ENCODE assay signal across 14 cellular contexts in the genomic region with DNA sequence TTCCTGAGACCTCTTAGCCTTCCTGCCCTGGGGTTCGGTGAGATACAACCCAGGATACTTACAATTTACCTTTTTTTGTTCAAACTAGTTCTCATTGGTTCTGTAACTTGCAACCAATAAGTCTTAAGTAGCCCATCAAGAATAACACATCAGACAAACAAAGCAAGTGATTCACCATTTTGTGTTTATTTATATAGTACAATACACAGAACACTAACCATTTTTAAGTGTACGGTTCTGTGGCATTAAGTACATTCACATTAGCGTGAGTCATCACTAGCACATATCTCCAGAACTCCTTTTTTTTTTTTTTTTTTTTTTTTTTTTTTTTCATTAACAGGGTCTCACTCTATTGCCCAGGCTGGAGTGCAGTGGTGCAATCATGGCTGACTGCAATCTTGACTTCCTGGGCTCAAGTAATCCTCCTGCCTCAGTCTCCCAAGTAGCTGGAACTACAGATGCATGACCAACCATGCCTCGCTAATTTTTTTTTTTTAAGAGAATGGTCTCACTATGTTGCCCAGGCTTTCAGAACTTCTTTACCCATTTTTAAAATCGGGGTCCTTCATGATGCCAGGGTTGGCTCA. TPM values are rescaled to one million over a fixed set of nuclear protein-coding genes. Genes with fewer than 3 reads are reported as not detected.
DNase-seq lines count a peak whose midpoint lies in the region; ATAC-seq, FAIRE-seq and TF ChIP-seq lines count a peak whose summit lies in the region.
"Had no signal": no experiment of that assay in that cellular context is flagged by ENCODE, and none has a peak within 500 bp of the region (broad histone marks: within the 10 kb centered on the region; RNA-seq: fewer than 3 reads in every experiment).

No MANE protein-coding gene starts in this region.

- POLR2A ChIA-PET in AG04449 (lab: Yijun Ruan, JAX) (no interaction called here), K562 (lab: Yijun Ruan, JAX) (interaction anchor here (1.0 to 1.7 kb wide), 2 partner anchors 8 to 11 kb away, joined by 3 to 5 read pairs; no protein-coding TSS in a partner anchor)

- no peak overlapping the region for H3K27ac ChIP-seq in K562 (ENCODE audit: extremely low read depth, low read depth, low read length)
- H3K27ac ChIP-seq: transverse colon had no signal

- H3K4me2 ChIP-seq in K562 (ENCODE audit: insufficient read depth, low read length): no peak overlapping the region

- H3K9me1 ChIP-seq in K562 (ENCODE audit: control insufficient read depth, insufficient read depth, low read length): no peaks in the 10 kb centered on the region

- no peak for TF ChIP-seq CTCF in AG04449 (IDR thresholded peaks at IDR 0.05; ENCODE audit: insufficient read depth, low read length, missing control alignments)
- TF ChIP-seq CTCF in K562 (IDR thresholded peaks at IDR 0.05 in 2 of 3, conservative IDR thresholded peaks at IDR 0.05 in 1 of 3; ENCODE audit: insufficient read depth in 2 of 3, low read depth in 1 of 3, low read length in 3 of 3): no peak

- CTCF ChIA-PET in AG04449 (lab: Yijun Ruan, JAX) (interaction anchor here (1.4 to 1.9 kb wide), 5 partner anchors 11 to 35 kb away, joined by 3 to 10 read pairs (median 4); no protein-coding TSS in a partner anchor), K562 (lab: Yijun Ruan, JAX; ENCODE audit: low intra/inter-chr PET ratio) (no interaction called here)

- no peaks in the 10 kb centered on the region for H3K79me2 ChIP-seq in K562 (ENCODE audit: control insufficient read depth, insufficient read depth, low read length)

- H3K4me3 ChIP-seq in AG04449 (ENCODE audit: low read depth, low read length) (no peak overlapping the region), K562 (no peak overlapping the region)
- H3K4me3 ChIP-seq: transverse colon had no signal

- H3K9me3 ChIP-seq in K562 (replicated peaks; ENCODE audit: control insufficient read depth, insufficient read depth, low read depth, low read length): peaks cover 4% of the 10 kb centered on the region
- H3K9me3 ChIP-seq: transverse colon had no signal

- no TSS peak for BruUV-seq in K562 (replicated peaks; lab: Mats Ljungman, UMichigan)

- no peaks in the 10 kb centered on the region for H4K20me1 ChIP-seq in K562 (replicated peaks; ENCODE audit: control insufficient read depth, insufficient read depth, low read length)

- no peak for ATAC-seq in K562
- no peak for ATAC-seq in HG03439 (IDR thresholded peaks at IDR 0.05; ENCODE audit: unreplicated experiment)

- no peak overlapping the region for H2AFZ ChIP-seq in K562 (ENCODE audit: low read depth, low read length)

- no peak for TF ChIP-seq EP300 in K562 (IDR thresholded peaks at IDR 0.05; ENCODE audit: low read length)

- no peak for TF ChIP-seq RAD21 in K562 (CRISPR knock-in tag; conservative IDR thresholded peaks at IDR 0.05 in 1 of 2, IDR thresholded peaks at IDR 0.05 in 1 of 2)

- H3K27me3 ChIP-seq in K562 (ENCODE audit: control insufficient read depth in 2 of 2, insufficient read depth in 2 of 2, low read length in 2 of 2): peaks cover 12 to 14% of the 10 kb centered on the region in 2 experiments; a peak in 4 of 5 replicates
- H3K27me3 ChIP-seq: transverse colon had no signal

- no peak overlapping the region for H3K9ac ChIP-seq in K562 (ENCODE audit: insufficient read depth in 1 of 2, low read depth in 2 of 2, low read length in 2 of 2)

- H3K4me1 ChIP-seq in K562 (replicated peaks in 1 of 2; ENCODE audit: control insufficient read depth in 2 of 2, insufficient read depth in 2 of 2, low read length in 2 of 2): 0 out of 5 replicates have a peak, but pooled peaks cover 0 to 6% of the 10 kb centered on the region in 2 experiments

- no peak for TF ChIP-seq POLR2A in K562 (conservative IDR thresholded peaks at IDR 0.05)

- DNase-seq in AG04449 (ENCODE audit: low read depth, low spot score) (peak; percentile 67), HTR-8/SVneo (ENCODE audit: insufficient read length, low spot score) (peak; percentile 51), K562 (ENCODE audit: extremely low read depth in 1 of 4, low spot score in 3 of 4) (no peak), glomerular visceral epithelial cell (ENCODE audit: extremely low spot score) (peak; percentile 21), GF-D8 (lab: John Stamatoyannopoulos, UW) (no peak), NK-92 (lab: John Stamatoyannopoulos, UW; ENCODE audit: unreplicated experiment) (no peak), SW 1271 (lab: John Stamatoyannopoulos, UW) (no peak)
- DNase-seq: activated gamma-delta T cell treated with Interleukin-2 at 50 U/mL for 16 hours; NCI-H1092; NCI-H524; posterior cingulate gyrus; stimulated activated CD8-positive, alpha-beta memory T cell treated with anti-CD3 and anti-CD28 coated beads, Interleukin-4, amount 100 ng/mL, for 48 hours; transverse colon had no signal

- 4% methylated on average over 5 of the region's 5 CpGs for WGBS in K562 (ENCODE audit: insufficient coverage, low coverage, missing lambda C conversion rate)

- H3K36me3 ChIP-seq in K562 (ENCODE audit: control insufficient read depth, insufficient read depth, low read length): no peaks in the 10 kb centered on the region
- H3K36me3 ChIP-seq: transverse colon had no signal

- intact Hi-C loops in K562 (cut with micrococcal nuclease): no loop called here

- in situ Hi-C loops in K562 (cut with MboI): no loop called here

- FAIRE-seq in HTR-8/SVneo (lab: Jason Lieb, UNC) (no peak), K562 (lab: Jason Lieb, UNC) (no peak)

TF ChIP-seq in K562, 482 proteins besides CTCF, POLR2A, EP300 and RAD21:
- TF ChIP-seq ZNF121 (CRISPR knock-in tag; conservative IDR thresholded peaks at IDR 0.05) (peak; percentile 79), SAFB2 (IDR thresholded peaks at IDR 0.05; ENCODE audit: borderline replicate concordance, low read depth, low read length, severe bottlenecking) (no peak), FOXK1 (CRISPR knock-in tag; IDR thresholded peaks at IDR 0.05; ENCODE audit: borderline replicate concordance) (no peak), JUND (IDR thresholded peaks at IDR 0.05; ENCODE audit: borderline replicate concordance, low read depth, low read length) (peak; percentile 31; the same call in 1 of the 2 replicates), JUND (tag; IDR thresholded peaks at IDR 0.05; ENCODE audit: borderline replicate concordance, low read depth, low read length) (no peak), DDX20 (tag; IDR thresholded peaks at IDR 0.05; ENCODE audit: low read depth) (no peak), SREBF2 (CRISPR knock-in tag; IDR thresholded peaks at IDR 0.05) (no peak), SMARCB1 (IDR thresholded peaks at IDR 0.05; ENCODE audit: insufficient read length, low read depth) (no peak), ZNF384 (IDR thresholded peaks at IDR 0.05; ENCODE audit: low read depth, low read length) (peak; percentile 44; the same call in 1 of the 2 replicates)
- TF ChIP-seq, protein P1, sequence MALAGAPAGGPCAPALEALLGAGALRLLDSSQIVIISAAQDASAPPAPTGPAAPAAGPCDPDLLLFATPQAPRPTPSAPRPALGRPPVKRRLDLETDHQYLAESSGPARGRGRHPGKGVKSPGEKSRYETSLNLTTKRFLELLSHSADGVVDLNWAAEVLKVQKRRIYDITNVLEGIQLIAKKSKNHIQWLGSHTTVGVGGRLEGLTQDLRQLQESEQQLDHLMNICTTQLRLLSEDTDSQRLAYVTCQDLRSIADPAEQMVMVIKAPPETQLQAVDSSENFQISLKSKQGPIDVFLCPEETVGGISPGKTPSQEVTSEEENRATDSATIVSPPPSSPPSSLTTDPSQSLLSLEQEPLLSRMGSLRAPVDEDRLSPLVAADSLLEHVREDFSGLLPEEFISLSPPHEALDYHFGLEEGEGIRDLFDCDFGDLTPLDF (CRISPR knock-in tag; IDR thresholded peaks at IDR 0.05): no peak
TF ChIP-seq in K562: peak in this region for 3.

RNA-seq across cellular contexts. Expression of a gene that starts 36.2 kb away (rescaled TPM):
- 17.5 and 18.4 TPM in 2 replicates for total RNA-seq in K562 (2011; cell fraction: chromatin; rRNA removed; ENCODE audit: low replicate concordance)
- total RNA-seq in K562 (2011; cell fraction: nucleolus; rRNA removed): 26.2 and 28.7 TPM in 2 replicates
- total RNA-seq in K562 (2011; cell fraction: nucleoplasm; rRNA removed): 23.0 and 27.7 TPM in 2 replicates
- total RNA-seq in K562 (2014; rRNA removed) (13.9 TPM in 2 replicates), K562 (2014; rRNA removed; fragmentation: Illumina TruSeq; extraction: Trizol) (10.9 and 11.5 TPM in 2 replicates), K562 (2015; rRNA removed; fragmentation: Illumina TruSeq; extraction: Trizol) (4.4 and 4.6 TPM in 2 replicates), K562 (2021) (18.5 and 24.0 TPM in 2 replicates)
- polyA plus RNA-seq in K562 (2011; rRNA removed) (6.9 and 13.4 TPM in 2 replicates), K562 (2014; fragmentation: Illumina TruSeq; extraction: Trizol) (16.4 and 18.0 TPM in 2 replicates), K562 (2014; fragmentation: Nextera tagmentation; extraction: Ambion mirVana) (1 to 10 TPM; 5.0 to 6.8 TPM), K562 (2014; rRNA removed) (9.8 and 11.6 TPM in 2 replicates)
- polyA plus RNA-seq in K562 (2011; cell fraction: cytosol; rRNA removed): 7.5 and 14.3 TPM in 2 replicates
- polyA plus RNA-seq in K562 (2011; cell fraction: nucleus; rRNA removed): 11.3 and 11.9 TPM in 2 replicates
- 8.3 and 42.0 TPM in 2 replicates for polyA plus RNA-seq in K562 (2012)
- 14.3 and 23.1 TPM in 2 replicates for polyA minus RNA-seq in K562 (2011; rRNA and poly(A)+ RNA removed)
- 10.3 and 18.3 TPM in 2 replicates for polyA minus RNA-seq in K562 (2011; cell fraction: cytosol; rRNA and poly(A)+ RNA removed)
- 4.3 and 8.0 TPM in 2 replicates for polyA minus RNA-seq in K562 (2011; cell fraction: nucleus; rRNA and poly(A)+ RNA removed)

Comparison
In these comparisons a context has a peak if more than half of its experiments do, and no peak if none do; other contexts are left out.
1. DNase-seq: peak in AG04449 (single experiment), HTR-8/SVneo (single experiment) and glomerular visceral epithelial cell (single experiment); none in K562 (0 of 4), GF-D8 (single experiment), NK-92 (single experiment) and SW 1271 (0 of 2).